In the genomic region with DNA sequence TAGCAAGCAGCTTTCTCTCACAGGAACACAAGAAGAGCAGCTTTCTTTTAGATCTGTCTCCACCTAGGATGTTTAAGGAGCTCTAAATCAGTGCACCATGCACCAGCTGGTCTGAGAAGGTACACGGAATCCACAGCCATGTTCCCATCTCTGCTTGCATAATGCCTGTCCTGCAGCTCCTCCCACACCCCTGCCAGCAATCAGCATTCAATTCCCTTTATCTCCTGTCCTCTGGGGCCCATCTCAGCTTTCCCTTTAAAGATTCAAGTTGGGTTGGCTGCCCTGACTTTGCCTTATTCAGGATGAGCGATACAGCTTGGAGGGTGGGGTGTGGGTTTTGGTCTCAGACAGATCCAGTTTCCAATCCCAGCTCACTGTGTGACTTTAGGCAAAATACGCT, we compare ENCODE assay signal across 30 cellular contexts.
"Had no signal": no experiment of that assay in that cellular context is flagged by ENCODE, and none has a peak within 500 bp of the region (broad histone marks: within the 10 kb centered on the region; RNA-seq: fewer than 3 reads in every experiment).

No MANE protein-coding gene starts in this region.

- H3K4me1 ChIP-seq: esophagus squamous epithelium, gastroesophageal sphincter, left ventricle myocardium inferior, lower lobe of right lung, psoas muscle, spleen, testis, tibial nerve, upper lobe of right lung, vagina had no signal

- ATAC-seq: gastroesophageal sphincter; lower lobe of right lung; psoas muscle; sciatic nerve; stimulated activated memory B cell treated with anti-CD40 and anti-IgM and Interleukin-4, amounts not matched to agents 10 μg/mL and 1 μg/mL and 100 μg/mL, for 72 hours; stimulated activated naive CD8-positive, alpha-beta T cell treated with anti-CD3 and anti-CD28 coated beads, Interleukin-15, amount 100 ng/mL, for 72 hours; upper lobe of right lung had no signal

- H3K9me3 ChIP-seq: esophagus squamous epithelium, lower lobe of right lung, neutrophil, psoas muscle, spleen, testis, upper lobe of right lung, vagina had no signal

- DNase-seq: cortex of kidney; dorsolateral prefrontal cortex; effector CD8-positive, alpha-beta T cell; esophagus squamous epithelium; foreskin fibroblast; glutamatergic neuron; immature natural killer cell; left ventricle myocardium inferior; lower lobe of right lung; midbrain; nephron progenitor cell; psoas muscle; retina; spleen; stimulated activated CD4-positive, alpha-beta T cell treated with anti-CD3 and anti-CD28 coated beads, Interleukin-15, amount 100 ng/mL, for 24 hours; stimulated activated CD4-positive, alpha-beta T cell treated with anti-CD3 and anti-CD28 coated beads, Interleukin-1b, Interleukin-23, amount 100 ng/mL, for 48 hours; stimulated activated CD4-positive, alpha-beta T cell treated with anti-CD3 and anti-CD28 coated beads, Interleukin-4, amount 100 ng/mL, for 24 hours; stimulated activated naive CD8-positive, alpha-beta T cell treated with anti-CD3 and anti-CD28 coated beads, Interleukin-15, amount 100 ng/mL, for 72 hours; testis; upper lobe of right lung had no signal

- H3K36me3 ChIP-seq: esophagus squamous epithelium, gastroesophageal sphincter, left ventricle myocardium inferior, lower lobe of right lung, neutrophil, spleen, tibial nerve, upper lobe of right lung, vagina had no signal

- FAIRE-seq: endometrium, keratinocyte had no signal

- H3K4me1 Mint-ChIP-seq: memory B cell; stimulated activated memory B cell treated with anti-CD40 and anti-IgM and Interleukin-4, amounts not matched to agents 10 μg/mL and 1 μg/mL and 100 μg/mL, for 72 hours had no signal

- H3K4me3 ChIP-seq: dorsolateral prefrontal cortex, esophagus squamous epithelium, gastroesophageal sphincter, left ventricle myocardium inferior, lower lobe of right lung, psoas muscle, spleen, testis, tibial nerve, upper lobe of right lung, vagina had no signal

- H3K36me3 Mint-ChIP-seq: immature natural killer cell; memory B cell; stimulated activated memory B cell treated with anti-CD40 and anti-IgM and Interleukin-4, amounts not matched to agents 10 μg/mL and 1 μg/mL and 100 μg/mL, for 72 hours had no signal

- H3K4me3 Mint-ChIP-seq: immature natural killer cell; memory B cell; nephron progenitor cell; stimulated activated memory B cell treated with anti-CD40 and anti-IgM and Interleukin-4, amounts not matched to agents 10 μg/mL and 1 μg/mL and 100 μg/mL, for 72 hours; stimulated activated naive CD8-positive, alpha-beta T cell treated with anti-CD3 and anti-CD28 coated beads, Interleukin-15, amount 100 ng/mL, for 72 hours had no signal

- H3K27me3 Mint-ChIP-seq: memory B cell; stimulated activated memory B cell treated with anti-CD40 and anti-IgM and Interleukin-4, amounts not matched to agents 10 μg/mL and 1 μg/mL and 100 μg/mL, for 72 hours; stimulated activated naive CD8-positive, alpha-beta T cell treated with anti-CD3 and anti-CD28 coated beads, Interleukin-15, amount 100 ng/mL, for 72 hours had no signal

- H3K27ac ChIP-seq: dorsolateral prefrontal cortex, epithelial cell of prostate, esophagus squamous epithelium, gastroesophageal sphincter, left ventricle myocardium inferior, lower lobe of right lung, neutrophil, psoas muscle, spleen, testis, tibial nerve, upper lobe of right lung, vagina had no signal

- H3K27ac Mint-ChIP-seq: immature natural killer cell; memory B cell; nephron progenitor cell; stimulated activated memory B cell treated with anti-CD40 and anti-IgM and Interleukin-4, amounts not matched to agents 10 μg/mL and 1 μg/mL and 100 μg/mL, for 72 hours; stimulated activated naive CD8-positive, alpha-beta T cell treated with anti-CD3 and anti-CD28 coated beads, Interleukin-15, amount 100 ng/mL, for 72 hours had no signal

- H3K27me3 ChIP-seq: neutrophil, spleen, testis, tibial nerve, upper lobe of right lung, vagina had no signal
